Comparison of ENCODE assay signal across 21 cellular contexts in genomic region chr10:132764108-132764507, GRCh38. TPM values are rescaled to one million over a fixed set of nuclear protein-coding genes. Genes with fewer than 3 reads are reported as not detected.
A peak's percentile ranks its signal among the peaks of the same experiment; 100 is the strongest.
DNase-seq lines count a peak whose midpoint lies in the region; ATAC-seq and TF ChIP-seq lines count a peak whose summit lies in the region.
"Had no signal": no experiment of that assay in that cellular context is flagged by ENCODE, and none has a peak within 500 bp of the region (broad histone marks: within the 10 kb centered on the region; RNA-seq: fewer than 3 reads in every experiment).

No MANE protein-coding gene starts in this region.

- H3K27ac ChIP-seq in temporal lobe (ENCODE audit: low read depth, low read length) = peak overlapping the region; percentile 56
- H3K27ac ChIP-seq: 22Rv1, HL-60, KMS-11, PC-9 had no signal

- DNase-seq in activated naive CD4-positive, alpha-beta T cell treated with anti-CD3 and anti-CD28 coated beads for 36 hours = no peak
- no peak for DNase-seq in endothelial cell (ENCODE audit: low spot score)
- no peak for DNase-seq in nephron progenitor cell
- DNase-seq in NCI-H82 treated with DMSO at 0.1 percent for 48 hours (lab: John Stamatoyannopoulos, UW; ENCODE audit: unreplicated experiment) = no peak
- DNase-seq: BE2C; CD4-positive, CD25-positive, alpha-beta regulatory T cell; GF-D8; NCI-H1417 treated with DMSO at 0.1 percent for 48 hours; NCI-H187 treated with DMSO at 0.1 percent for 48 hours; NCI-H345; NCI-H524 treated with DMSO at 0.1 percent for 48 hours; PC-9 had no signal

- CTCF ChIA-PET in activated naive CD4-positive, alpha-beta T cell treated with anti-CD3 and anti-CD28 coated beads for 36 hours (lab: Charles Lee) = no interaction called here

- H3K27ac Mint-ChIP-seq in activated naive CD4-positive, alpha-beta T cell treated with anti-CD3 and anti-CD28 coated beads, Interleukin-2, amount 50 U/mL, for 24 hours = peak overlapping the region; percentile 55
- H3K27ac Mint-ChIP-seq in activated naive CD4-positive, alpha-beta T cell treated with anti-CD3 and anti-CD28 coated beads for 36 hours = no peak overlapping the region
- H3K27ac Mint-ChIP-seq in endothelial cell (ENCODE audit: unreplicated experiment) = no peak overlapping the region
- peak overlapping the region; percentile 90 for H3K27ac Mint-ChIP-seq in nephron progenitor cell
- H3K27ac Mint-ChIP-seq: CD4-positive, CD25-positive, alpha-beta regulatory T cell had no signal

- TF ChIP-seq CTCF in endothelial cell (IDR thresholded peaks at IDR 0.05; ENCODE audit: unreplicated experiment) = no peak
- no peak for TF ChIP-seq CTCF in nephron progenitor cell (IDR thresholded peaks at IDR 0.05)

- H3K9me3 Mint-ChIP-seq in activated naive CD4-positive, alpha-beta T cell treated with anti-CD3 and anti-CD28 coated beads, Interleukin-2, amount 50 U/mL, for 24 hours = no peaks in the 10 kb centered on the region
- no peaks in the 10 kb centered on the region for H3K9me3 Mint-ChIP-seq in activated naive CD4-positive, alpha-beta T cell treated with anti-CD3 and anti-CD28 coated beads for 36 hours
- H3K9me3 Mint-ChIP-seq in endothelial cell (ENCODE audit: unreplicated experiment) (no peaks in the 10 kb centered on the region), nephron progenitor cell (peaks cover 24% of the 10 kb centered on the region)

- peaks cover 26% of the 10 kb centered on the region for H3K4me1 Mint-ChIP-seq in activated naive CD4-positive, alpha-beta T cell treated with anti-CD3 and anti-CD28 coated beads, Interleukin-2, amount 50 U/mL, for 24 hours
- H3K4me1 Mint-ChIP-seq in activated naive CD4-positive, alpha-beta T cell treated with anti-CD3 and anti-CD28 coated beads for 36 hours (ENCODE audit: low read depth) = peaks cover 19% of the 10 kb centered on the region
- H3K4me1 Mint-ChIP-seq in endothelial cell (ENCODE audit: unreplicated experiment) (no peaks in the 10 kb centered on the region), nephron progenitor cell (peaks cover 17% of the 10 kb centered on the region)

- intact Hi-C loops in activated naive CD4-positive, alpha-beta T cell treated with anti-CD3 and anti-CD28 coated beads for 36 hours (cut with micrococcal nuclease) = no loop called here

- H3K4me3 Mint-ChIP-seq in activated naive CD4-positive, alpha-beta T cell treated with anti-CD3 and anti-CD28 coated beads, Interleukin-2, amount 50 U/mL, for 24 hours = no peak overlapping the region
- H3K4me3 Mint-ChIP-seq in activated naive CD4-positive, alpha-beta T cell treated with anti-CD3 and anti-CD28 coated beads for 36 hours = no peak overlapping the region
- peak overlapping the region; percentile 31 for H3K4me3 Mint-ChIP-seq in endothelial cell (ENCODE audit: unreplicated experiment)
- H3K4me3 Mint-ChIP-seq in nephron progenitor cell = no peak overlapping the region
- H3K4me3 Mint-ChIP-seq: CD4-positive, CD25-positive, alpha-beta regulatory T cell had no signal

- peaks cover 17% of the 10 kb centered on the region for H3K36me3 Mint-ChIP-seq in activated naive CD4-positive, alpha-beta T cell treated with anti-CD3 and anti-CD28 coated beads, Interleukin-2, amount 50 U/mL, for 24 hours
- peaks cover 7% of the 10 kb centered on the region for H3K36me3 Mint-ChIP-seq in activated naive CD4-positive, alpha-beta T cell treated with anti-CD3 and anti-CD28 coated beads for 36 hours (ENCODE audit: low read depth)
- H3K36me3 Mint-ChIP-seq in endothelial cell (ENCODE audit: low read depth, unreplicated experiment) = peaks cover 32% of the 10 kb centered on the region
- H3K36me3 Mint-ChIP-seq in nephron progenitor cell (ENCODE audit: low read depth) = peaks cover 45% of the 10 kb centered on the region

- H3K27me3 Mint-ChIP-seq in activated naive CD4-positive, alpha-beta T cell treated with anti-CD3 and anti-CD28 coated beads, Interleukin-2, amount 50 U/mL, for 24 hours = no peaks in the 10 kb centered on the region
- H3K27me3 Mint-ChIP-seq in activated naive CD4-positive, alpha-beta T cell treated with anti-CD3 and anti-CD28 coated beads for 36 hours (ENCODE audit: low read depth) = no peaks in the 10 kb centered on the region
- H3K27me3 Mint-ChIP-seq in endothelial cell (ENCODE audit: unreplicated experiment) = peaks cover 14% of the 10 kb centered on the region
- H3K27me3 Mint-ChIP-seq in nephron progenitor cell (ENCODE audit: low read depth, poor library complexity) = peaks cover 2% of the 10 kb centered on the region
- H3K27me3 Mint-ChIP-seq: CD4-positive, CD25-positive, alpha-beta regulatory T cell had no signal

- ATAC-seq in GM21528 (IDR thresholded peaks at IDR 0.05; ENCODE audit: low FRiP score, unreplicated experiment) (no peak), HG02642 (IDR thresholded peaks at IDR 0.05; ENCODE audit: poor library complexity, unreplicated experiment) (no peak)

RNA-seq across cellular contexts. Expression of gene NKX6-2, which starts 21.8 kb away (rescaled TPM):
- not detected for total RNA-seq in activated naive CD4-positive, alpha-beta T cell treated with anti-CD3 and anti-CD28 coated beads for 36 hours
- total RNA-seq in endothelial cell (ENCODE audit: unreplicated experiment) = not detected
- not detected for total RNA-seq in temporal lobe
- total RNA-seq: CD4-positive, CD25-positive, alpha-beta regulatory T cell; HT1080; M059J; PC-9 had no signal

Comparison
In these comparisons a context has a peak if more than half of its experiments do, and no peak if none do; other contexts are left out.
1. H3K27ac Mint-ChIP-seq: peak in activated naive CD4-positive, alpha-beta T cell treated with anti-CD3 and anti-CD28 coated beads, Interleukin-2, amount 50 U/mL, for 24 hours (single experiment) and nephron progenitor cell (single experiment); none in activated naive CD4-positive, alpha-beta T cell treated with anti-CD3 and anti-CD28 coated beads for 36 hours (single experiment) and endothelial cell (single experiment).